In genomic region chr7:32347244-32347828, GRCh38 we compare ENCODE assay signal across 8 cellular contexts.
A peak's percentile ranks its signal among the peaks of the same experiment; 100 is the strongest.
DNase-seq lines count a peak whose midpoint lies in the region; ATAC-seq and TF ChIP-seq lines count a peak whose summit lies in the region.

No MANE protein-coding gene starts in this region.

- H3K27ac ChIP-seq in trophoblast cell (ENCODE audit: low read depth, low read length): no peak overlapping the region

- H3K79me2 ChIP-seq in trophoblast cell (ENCODE audit: control insufficient read depth, insufficient read depth, low read length, poor library complexity): peaks cover 2% of the 10 kb centered on the region

- H3K79me1 ChIP-seq in trophoblast cell (ENCODE audit: low read length): no peaks in the 10 kb centered on the region

- TF ChIP-seq POLR2A in NB4 (IDR thresholded peaks at IDR 0.05; ENCODE audit: extremely low read depth, insufficient read length) (no peak), GM18505 (IDR thresholded peaks at IDR 0.05; ENCODE audit: borderline replicate concordance, extremely low read depth, insufficient read depth, insufficient read length) (no peak)

- H3K23ac ChIP-seq in trophoblast cell (ENCODE audit: low read length): no peak overlapping the region

- H2AFZ ChIP-seq in trophoblast cell (ENCODE audit: insufficient read depth, low read length, poor library complexity): no peak overlapping the region

- H4K12ac ChIP-seq in trophoblast cell (ENCODE audit: low read depth, low read length): no peak overlapping the region

- DNase-seq in ACHN (peak; percentile 39), GM10266 (ENCODE audit: extremely low spot score) (peak; percentile 15), NB4 (ENCODE audit: low read depth) (peak; percentile 47), choroid plexus epithelial cell (ENCODE audit: low read depth) (peak; percentile 37), trophoblast cell (peak; percentile 22 to 59), NCI-H2227 treated with DMSO at 0.1 percent for 48 hours (lab: John Stamatoyannopoulos, UW) (no peak), SKM-1 (lab: John Stamatoyannopoulos, UW; ENCODE audit: unreplicated experiment) (no peak)

- H3K27me3 ChIP-seq in trophoblast cell (ENCODE audit: insufficient read depth, low read length): no peaks in the 10 kb centered on the region

- no peak overlapping the region for H2BK120ac ChIP-seq in trophoblast cell (ENCODE audit: insufficient read depth, low read length, poor library complexity)

- in situ Hi-C loops in ACHN (cut with HindIII; ENCODE audit: low pct_ligation_motif_present, low pct_unique_long_range_greater_than_20kb, low sequenced_read_pairs): no loop called here

- H4K91ac ChIP-seq in trophoblast cell (ENCODE audit: low read depth, low read length): no peak overlapping the region

- TF ChIP-seq CTCF in GM10266 (IDR thresholded peaks at IDR 0.05; ENCODE audit: control insufficient read depth, insufficient read depth, low read depth, missing control alignments) (peak; percentile 74), NB4 (IDR thresholded peaks at IDR 0.05; ENCODE audit: low read depth, low read length) (peak; percentile 96), choroid plexus epithelial cell (conservative IDR thresholded peaks at IDR 0.05; ENCODE audit: low read depth, low read length) (peak; percentile 71)

- no peak overlapping the region for H3K4me2 ChIP-seq in trophoblast cell (ENCODE audit: low read length)

- WGBS in trophoblast cell (ENCODE audit: extremely low coverage, insufficient coverage, insufficient read length): no CpG with 5 or more reads among the region's 2 CpGs

- H3K4ac ChIP-seq in trophoblast cell (ENCODE audit: low read depth, low read length): no peak overlapping the region

- H2BK5ac ChIP-seq in trophoblast cell (ENCODE audit: low read depth, low read length, poor library complexity): no peak overlapping the region

- no peak overlapping the region for H3K9ac ChIP-seq in trophoblast cell (ENCODE audit: low read length)

- H3K9me3 ChIP-seq in trophoblast cell (ENCODE audit: insufficient read depth, low read depth, low read length): no peaks in the 10 kb centered on the region

- H3K4me1 ChIP-seq in trophoblast cell (ENCODE audit: control insufficient read depth in 1 of 2, insufficient read depth in 2 of 2, low read length in 2 of 2): peaks cover 3% of the 10 kb centered on the region in 2 experiments

- no peak for ATAC-seq in GM18505 (IDR thresholded peaks at IDR 0.05; ENCODE audit: unreplicated experiment)

- H2AK5ac ChIP-seq in trophoblast cell (ENCODE audit: low read length): no peak overlapping the region

- no peak overlapping the region for H3K18ac ChIP-seq in trophoblast cell (ENCODE audit: low read length)

- H3K36me3 ChIP-seq in trophoblast cell (ENCODE audit: control insufficient read depth in 1 of 2, insufficient read depth in 2 of 2, low read length in 2 of 2): no peaks in the 10 kb centered on the region

- no peak overlapping the region for H4K8ac ChIP-seq in trophoblast cell (ENCODE audit: low read depth, low read length)

- no peak overlapping the region for H3K4me3 ChIP-seq in NB4 (ENCODE audit: low read depth, low read length)
- H3K4me3 ChIP-seq in choroid plexus epithelial cell (ENCODE audit: low read depth, low read length): no peak overlapping the region
- no peak overlapping the region for H3K4me3 ChIP-seq in trophoblast cell (ENCODE audit: low read depth, low read length)

- no peak overlapping the region for H3K14ac ChIP-seq in trophoblast cell (ENCODE audit: low read length)

- no peak overlapping the region for H2BK12ac ChIP-seq in trophoblast cell (ENCODE audit: low read length)

Comparison
In these comparisons a context has a peak if more than half of its experiments do, and no peak if none do; other contexts are left out.
1. DNase-seq: peak in ACHN (single experiment), GM10266 (single experiment), NB4 (single experiment), choroid plexus epithelial cell (single experiment) and trophoblast cell (2 of 2); none in NCI-H2227 treated with DMSO at 0.1 percent for 48 hours (single experiment) and SKM-1 (single experiment).
2. Peak in every context shown above with its lines, with median percentiles within 50 percentile points of each other: CTCF ChIP-seq.